1 cellular context compared by ENCODE assay signal in genomic region chr19:56142087-56142787, GRCh38.
TF ChIP-seq lines count a peak whose summit lies in the region.

No MANE protein-coding gene starts in this region.

TF ChIP-seq in HepG2, 621 proteins besides CTCF, POLR2A, EP300 and RAD21 (continued from another document and continues in another):
- TF ChIP-seq, protein P1, sequence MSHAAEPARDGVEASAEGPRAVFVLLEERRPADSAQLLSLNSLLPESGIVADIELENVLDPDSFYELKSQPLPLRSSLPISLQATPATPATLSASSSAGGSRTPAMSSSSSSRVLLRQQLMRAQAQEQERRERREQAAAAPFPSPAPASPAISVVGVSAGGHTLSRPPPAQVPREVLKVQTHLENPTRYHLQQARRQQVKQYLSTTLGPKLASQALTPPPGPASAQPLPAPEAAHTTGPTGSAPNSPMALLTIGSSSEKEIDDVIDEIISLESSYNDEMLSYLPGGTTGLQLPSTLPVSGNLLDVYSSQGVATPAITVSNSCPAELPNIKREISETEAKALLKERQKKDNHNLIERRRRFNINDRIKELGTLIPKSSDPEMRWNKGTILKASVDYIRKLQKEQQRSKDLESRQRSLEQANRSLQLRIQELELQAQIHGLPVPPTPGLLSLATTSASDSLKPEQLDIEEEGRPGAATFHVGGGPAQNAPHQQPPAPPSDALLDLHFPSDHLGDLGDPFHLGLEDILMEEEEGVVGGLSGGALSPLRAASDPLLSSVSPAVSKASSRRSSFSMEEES (CRISPR knock-in tag; IDR thresholded peaks at IDR 0.05) = no peak; the same call in 1 of the 2 replicates
- TF ChIP-seq ELF3 (CRISPR knock-in tag; IDR thresholded peaks at IDR 0.05) (peak; percentile 61), ZNF574 (CRISPR knock-in tag; IDR thresholded peaks at IDR 0.05) (peak; percentile 82), TCF7 (IDR thresholded peaks at IDR 0.05; ENCODE audit: low read depth) (peak; percentile 25; the same call in 1 of the 2 replicates), HNRNPUL1 (IDR thresholded peaks at IDR 0.05; ENCODE audit: low read depth, low read length) (no peak), PHF8 (CRISPR knock-in tag; IDR thresholded peaks at IDR 0.05) (0 out of 2 replicates have a peak, but pooled peaks have one; percentile 37), ZNF30 (CRISPR knock-in tag; IDR thresholded peaks at IDR 0.05) (no peak), TBL1XR1 (IDR thresholded peaks at IDR 0.05; ENCODE audit: borderline replicate concordance, low read length, partially characterized antibody) (peak; percentile 28), HDAC1 (CRISPR knock-in tag; IDR thresholded peaks at IDR 0.05) (peak; percentile 81), CEBPB (IDR thresholded peaks at IDR 0.05; ENCODE audit: borderline replicate concordance, low read depth, low read length) (peak; percentile 85), CEBPG (CRISPR knock-in tag; IDR thresholded peaks at IDR 0.05) (peak; percentile 83), NCOR1 (IDR thresholded peaks at IDR 0.05; ENCODE audit: borderline replicate concordance, low read length) (no peak), SNAPC4 (CRISPR knock-in tag; IDR thresholded peaks at IDR 0.05) (0 out of 2 replicates have a peak, but pooled peaks have one; percentile 27), E2F2 (CRISPR knock-in tag; IDR thresholded peaks at IDR 0.05; ENCODE audit: borderline replicate concordance) (no peak), ATF1 (CRISPR knock-in tag; IDR thresholded peaks at IDR 0.05) (peak; percentile 41; the same call in 1 of the 2 replicates), HES4 (CRISPR knock-in tag; IDR thresholded peaks at IDR 0.05; ENCODE audit: borderline replicate concordance) (no peak), RFX5 (IDR thresholded peaks at IDR 0.05; ENCODE audit: low read depth, low read length) (no peak), PBX3 (CRISPR knock-in tag; IDR thresholded peaks at IDR 0.05; ENCODE audit: borderline replicate concordance) (no peak), NFAT5 (CRISPR knock-in tag; IDR thresholded peaks at IDR 0.05) (no peak), HOMEZ (CRISPR knock-in tag; IDR thresholded peaks at IDR 0.05; ENCODE audit: low read depth) (0 out of 2 replicates have a peak, but pooled peaks have one; percentile 49), TSC22D2 (CRISPR knock-in tag; IDR thresholded peaks at IDR 0.05; ENCODE audit: borderline replicate concordance) (no peak), FOSL1 (CRISPR knock-in tag; IDR thresholded peaks at IDR 0.05; ENCODE audit: borderline replicate concordance) (no peak), ZNF280D (CRISPR knock-in tag; IDR thresholded peaks at IDR 0.05) (0 out of 2 replicates have a peak, but pooled peaks have one; percentile 43), EHMT2 (IDR thresholded peaks at IDR 0.05; ENCODE audit: borderline replicate concordance, low read depth, low read length) (no peak), CBFB (CRISPR knock-in tag; IDR thresholded peaks at IDR 0.05) (0 out of 2 replicates have a peak, but pooled peaks have one; percentile 44), SAFB2 (CRISPR knock-in tag; IDR thresholded peaks at IDR 0.05; ENCODE audit: borderline replicate concordance, low read depth) (no peak), KAT7 (CRISPR knock-in tag; IDR thresholded peaks at IDR 0.05; ENCODE audit: borderline replicate concordance) (peak; percentile 77; the same call in 1 of the 2 replicates), RBM39 (IDR thresholded peaks at IDR 0.05; ENCODE audit: low read depth, low read length, poor library complexity, severe bottlenecking) (no peak), THAP11 (CRISPR knock-in tag; IDR thresholded peaks at IDR 0.05) (peak; percentile 88), ZNF136 (CRISPR knock-in tag; IDR thresholded peaks at IDR 0.05; ENCODE audit: low read depth) (no peak; the same call in 1 of the 2 replicates)
- TF ChIP-seq, protein P2, sequence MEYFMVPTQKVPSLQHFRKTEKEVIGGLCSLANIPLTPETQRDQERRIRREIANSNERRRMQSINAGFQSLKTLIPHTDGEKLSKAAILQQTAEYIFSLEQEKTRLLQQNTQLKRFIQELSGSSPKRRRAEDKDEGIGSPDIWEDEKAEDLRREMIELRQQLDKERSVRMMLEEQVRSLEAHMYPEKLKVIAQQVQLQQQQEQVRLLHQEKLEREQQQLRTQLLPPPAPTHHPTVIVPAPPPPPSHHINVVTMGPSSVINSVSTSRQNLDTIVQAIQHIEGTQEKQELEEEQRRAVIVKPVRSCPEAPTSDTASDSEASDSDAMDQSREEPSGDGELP (IDR thresholded peaks at IDR 0.05; ENCODE audit: borderline replicate concordance, low read depth) = peak; percentile 78; the same call in 1 of the 2 replicates
